Comparison of ENCODE assay signal across 1 cellular context in genomic region chr2:96267159-96267971, GRCh38.
TF ChIP-seq lines count a peak whose summit lies in the region.

No MANE protein-coding gene starts in this region.

TF ChIP-seq in HepG2, 621 proteins besides CTCF, POLR2A, EP300 and RAD21 (continued from another document and continues in another):
- TF ChIP-seq SPEN (CRISPR knock-in tag; IDR thresholded peaks at IDR 0.05; ENCODE audit: low read depth) = 0 out of 2 replicates have a peak, but pooled peaks have one; percentile 52
- no peak for TF ChIP-seq ZNF597 (CRISPR knock-in tag; IDR thresholded peaks at IDR 0.05)
- no peak for TF ChIP-seq PHF21A (CRISPR knock-in tag; IDR thresholded peaks at IDR 0.05)
- TF ChIP-seq TGIF2 (CRISPR knock-in tag; IDR thresholded peaks at IDR 0.05) = peak; percentile 73; the same call in 1 of the 2 replicates
- TF ChIP-seq MEF2D (CRISPR knock-in tag; IDR thresholded peaks at IDR 0.05) = no peak
- TF ChIP-seq RXRA (CRISPR knock-in tag; IDR thresholded peaks at IDR 0.05) = peak; percentile 16; the same call in 1 of the 2 replicates
- TF ChIP-seq KIAA2018 (CRISPR knock-in tag; IDR thresholded peaks at IDR 0.05; ENCODE audit: borderline replicate concordance) = no peak
- no peak for TF ChIP-seq AGO1 (IDR thresholded peaks at IDR 0.05; ENCODE audit: low read depth, low read length, poor library complexity, severe bottlenecking)
- no peak for TF ChIP-seq ZNF564 (CRISPR knock-in tag; IDR thresholded peaks at IDR 0.05)
- TF ChIP-seq ZNF207 (IDR thresholded peaks at IDR 0.05; ENCODE audit: borderline replicate concordance) = no peak
- TF ChIP-seq ZNF782 (CRISPR knock-in tag; IDR thresholded peaks at IDR 0.05; ENCODE audit: borderline replicate concordance) = no peak
- TF ChIP-seq IRF9 (CRISPR knock-in tag; IDR thresholded peaks at IDR 0.05; ENCODE audit: borderline replicate concordance) = no peak
- no peak for TF ChIP-seq ATF5 (CRISPR knock-in tag; IDR thresholded peaks at IDR 0.05; ENCODE audit: low read depth)
- TF ChIP-seq HNRNPLL (IDR thresholded peaks at IDR 0.05; ENCODE audit: low read depth, low read length, poor library complexity, severe bottlenecking) = peak; percentile 78
- no peak for TF ChIP-seq AKNA (CRISPR knock-in tag; IDR thresholded peaks at IDR 0.05; ENCODE audit: borderline replicate concordance)
- TF ChIP-seq ZNF501 (CRISPR knock-in tag; IDR thresholded peaks at IDR 0.05) = no peak
- TF ChIP-seq MBNL3 (CRISPR knock-in tag; conservative IDR thresholded peaks at IDR 0.05) = no peak
- TF ChIP-seq FOXA3 (CRISPR knock-in tag; IDR thresholded peaks at IDR 0.05) = no peak
- no peak for TF ChIP-seq USF2 (IDR thresholded peaks at IDR 0.05; ENCODE audit: low read depth, low read length)
- no peak for TF ChIP-seq USF2 (CRISPR knock-in tag; IDR thresholded peaks at IDR 0.05; ENCODE audit: borderline replicate concordance)
- no peak for TF ChIP-seq FOXO1 (CRISPR knock-in tag; IDR thresholded peaks at IDR 0.05)
- no peak for TF ChIP-seq ZNF674 (CRISPR knock-in tag; IDR thresholded peaks at IDR 0.05; ENCODE audit: low read depth)
- no peak for TF ChIP-seq HMGXB3 (CRISPR knock-in tag; IDR thresholded peaks at IDR 0.05; ENCODE audit: borderline replicate concordance)
- TF ChIP-seq FOXP4 (CRISPR knock-in tag; IDR thresholded peaks at IDR 0.05) = no peak
